In genomic region chr12:31682136-31682962, GRCh38 we compare ENCODE assay signal across 8 cellular contexts. TPM values are rescaled to one million over a fixed set of nuclear protein-coding genes. Genes with fewer than 3 reads are reported as not detected.
DNase-seq lines count a peak whose midpoint lies in the region; ATAC-seq and TF ChIP-seq lines count a peak whose summit lies in the region.

No MANE protein-coding gene starts in this region.

- H3K4me3 ChIP-seq in CD8-positive, alpha-beta T cell (ENCODE audit: low read depth, low read length) = no peak overlapping the region
- H3K4me3 ChIP-seq in dorsolateral prefrontal cortex = no peak overlapping the region

- peaks cover 9% of the 10 kb centered on the region for H3K4me1 Mint-ChIP-seq in CD8-positive, alpha-beta T cell (ENCODE audit: low read depth)
- peaks cover 9% of the 10 kb centered on the region for H3K4me1 Mint-ChIP-seq in activated CD4-positive, alpha-beta T cell treated with anti-CD3 and anti-CD28 coated beads, Interleukin-2, amount 10 ng/mL, durations not matched to agents 7 days and 5 days
- no peaks in the 10 kb centered on the region for H3K4me1 Mint-ChIP-seq in mesothelial cell of epicardium
- peaks cover 7% of the 10 kb centered on the region for H3K4me1 Mint-ChIP-seq in stimulated activated effector memory CD8-positive, alpha-beta T cell treated with anti-CD3 and anti-CD28 coated beads, Interleukin-12 subunit alpha, Interleukin-12 subunit beta, amount 100 ng/mL, for 72 hours

- H3K9me3 Mint-ChIP-seq in CD8-positive, alpha-beta T cell = peaks cover 8% of the 10 kb centered on the region
- peaks cover 14% of the 10 kb centered on the region for H3K9me3 Mint-ChIP-seq in activated CD4-positive, alpha-beta T cell treated with anti-CD3 and anti-CD28 coated beads, Interleukin-2, amount 10 ng/mL, durations not matched to agents 7 days and 5 days
- H3K9me3 Mint-ChIP-seq in mesothelial cell of epicardium = peaks cover 26% of the 10 kb centered on the region
- peaks cover 2% of the 10 kb centered on the region for H3K9me3 Mint-ChIP-seq in stimulated activated effector memory CD8-positive, alpha-beta T cell treated with anti-CD3 and anti-CD28 coated beads, Interleukin-12 subunit alpha, Interleukin-12 subunit beta, amount 100 ng/mL, for 72 hours

- CTCF ChIA-PET in CD8-positive, alpha-beta T cell (lab: Charles Lee) = interaction anchor here (0.6 to 2.6 kb wide), 27 partner anchors 9 to 630 kb away, joined by 3 to 13 read pairs (median 4); partner anchors contain the start of gene AMN1
- CTCF ChIA-PET in activated CD4-positive, alpha-beta T cell treated with anti-CD3 and anti-CD28 coated beads, Interleukin-2, amount 10 ng/mL, durations not matched to agents 7 days and 5 days (lab: Charles Lee) = interaction anchor here (0.7 to 1.9 kb wide), 21 partner anchors 11 to 983 kb away, joined by 3 to 6 read pairs (median 4); partner anchors contain the start of genes ETFBKMT and RESF1

- DNase-seq in CD8-positive, alpha-beta T cell = peak; percentile 46 to 74 (median 62)
- DNase-seq in NCI-H69 (lab: John Stamatoyannopoulos, UW) (peak; percentile 100), dorsolateral prefrontal cortex (peak in 1 of 10 donors; percentile 22), mesothelial cell of epicardium (ENCODE audit: low spot score in 2 of 2, unreplicated experiment in 2 of 2) (no peak)
- DNase-seq in activated CD4-positive, alpha-beta T cell treated with anti-CD3 and anti-CD28 coated beads, Interleukin-2, amount 10 ng/mL, durations not matched to agents 7 days and 5 days = peak; percentile 74
- DNase-seq in stimulated activated effector memory CD8-positive, alpha-beta T cell treated with anti-CD3 and anti-CD28 coated beads, Interleukin-12 subunit alpha, Interleukin-12 subunit beta, amount 100 ng/mL, for 72 hours (ENCODE audit: low spot score in 2 of 2) = peak; percentile 51 to 81

- intact Hi-C loops in CD8-positive, alpha-beta T cell (cut with DNase I, micrococcal nuclease) = loop anchor here (1.0 to 10.0 kb wide), 14 partner anchors 23 to 630 kb away; partner anchors contain the start of genes AMN1 (in 1 of the 2), BICD1 (in 1 of the 2), ETFBKMT (in 1 of the 2) and RESF1 (in 1 of the 2)
- intact Hi-C loops in dorsolateral prefrontal cortex (cut with DNase I) = no loop called here

- no peaks in the 10 kb centered on the region for H3K27me3 Mint-ChIP-seq in CD8-positive, alpha-beta T cell (ENCODE audit: low read depth)
- no peaks in the 10 kb centered on the region for H3K27me3 Mint-ChIP-seq in activated CD4-positive, alpha-beta T cell treated with anti-CD3 and anti-CD28 coated beads, Interleukin-2, amount 10 ng/mL, durations not matched to agents 7 days and 5 days
- H3K27me3 Mint-ChIP-seq in mesothelial cell of epicardium (ENCODE audit: low read depth) = no peaks in the 10 kb centered on the region

- POLR2A ChIA-PET in CD8-positive, alpha-beta T cell (lab: Charles Lee) = interaction anchor here (0.6 to 2.0 kb wide), 7 partner anchors 13 to 299 kb away, joined by 3 to 9 read pairs (median 3); partner anchors contain the start of genes AMN1, ETFBKMT and RESF1
- POLR2A ChIA-PET in activated CD4-positive, alpha-beta T cell treated with anti-CD3 and anti-CD28 coated beads, Interleukin-2, amount 10 ng/mL, durations not matched to agents 7 days and 5 days (lab: Charles Lee) = no interaction called here

- no peak overlapping the region for H3K27ac ChIP-seq in CD8-positive, alpha-beta T cell (ENCODE audit: low read depth, low read length)
- H3K27ac ChIP-seq in dorsolateral prefrontal cortex = no peak overlapping the region

- H3K27me3 ChIP-seq in CD8-positive, alpha-beta T cell (ENCODE audit: insufficient read depth, low read length) = no peaks in the 10 kb centered on the region
- no peaks in the 10 kb centered on the region for H3K27me3 ChIP-seq in dorsolateral prefrontal cortex

- peak; percentile 82 for TF ChIP-seq CTCF in CD8-positive, alpha-beta T cell (IDR thresholded peaks at IDR 0.05)
- peak in 55 of 56 donors; percentile 23 to 72 (median 50) for TF ChIP-seq CTCF in dorsolateral prefrontal cortex (IDR thresholded peaks at IDR 0.05 in 54 of 56, conservative IDR thresholded peaks at IDR 0.05 in 2 of 56; ENCODE audit: low read depth in 1 of 56, partially characterized antibody in 56 of 56)
- peak; percentile 43 for TF ChIP-seq CTCF in mesothelial cell of epicardium (IDR thresholded peaks at IDR 0.05; ENCODE audit: unreplicated experiment)

- peak overlapping the region; percentile 13 for H3K4me3 Mint-ChIP-seq in CD8-positive, alpha-beta T cell
- no peak overlapping the region for H3K4me3 Mint-ChIP-seq in activated CD4-positive, alpha-beta T cell treated with anti-CD3 and anti-CD28 coated beads, Interleukin-2, amount 10 ng/mL, durations not matched to agents 7 days and 5 days
- no peak overlapping the region for H3K4me3 Mint-ChIP-seq in mesothelial cell of epicardium
- peak overlapping the region; percentile 7 for H3K4me3 Mint-ChIP-seq in stimulated activated effector memory CD8-positive, alpha-beta T cell treated with anti-CD3 and anti-CD28 coated beads, Interleukin-12 subunit alpha, Interleukin-12 subunit beta, amount 100 ng/mL, for 72 hours

- H3K27ac Mint-ChIP-seq in CD8-positive, alpha-beta T cell = peak overlapping the region; percentile 75
- peak overlapping the region; percentile 73 for H3K27ac Mint-ChIP-seq in activated CD4-positive, alpha-beta T cell treated with anti-CD3 and anti-CD28 coated beads, Interleukin-2, amount 10 ng/mL, durations not matched to agents 7 days and 5 days
- no peak overlapping the region for H3K27ac Mint-ChIP-seq in mesothelial cell of epicardium
- H3K27ac Mint-ChIP-seq in stimulated activated effector memory CD8-positive, alpha-beta T cell treated with anti-CD3 and anti-CD28 coated beads, Interleukin-12 subunit alpha, Interleukin-12 subunit beta, amount 100 ng/mL, for 72 hours = peak overlapping the region; percentile 70

- H3K9me3 ChIP-seq in CD8-positive, alpha-beta T cell (ENCODE audit: low read length) = peaks cover 7% of the 10 kb centered on the region

- no peaks in the 10 kb centered on the region for H3K36me3 ChIP-seq in CD8-positive, alpha-beta T cell (ENCODE audit: insufficient read depth, low read length)

- peaks cover 46% of the 10 kb centered on the region for H3K36me3 Mint-ChIP-seq in CD8-positive, alpha-beta T cell
- H3K36me3 Mint-ChIP-seq in activated CD4-positive, alpha-beta T cell treated with anti-CD3 and anti-CD28 coated beads, Interleukin-2, amount 10 ng/mL, durations not matched to agents 7 days and 5 days (ENCODE audit: low read depth) = peaks cover 36% of the 10 kb centered on the region
- peaks cover 53% of the 10 kb centered on the region for H3K36me3 Mint-ChIP-seq in mesothelial cell of epicardium
- no peaks in the 10 kb centered on the region for H3K36me3 Mint-ChIP-seq in stimulated activated effector memory CD8-positive, alpha-beta T cell treated with anti-CD3 and anti-CD28 coated beads, Interleukin-12 subunit alpha, Interleukin-12 subunit beta, amount 100 ng/mL, for 72 hours

- H3K4me1 ChIP-seq in CD8-positive, alpha-beta T cell (ENCODE audit: insufficient read depth, low read length) = no peaks in the 10 kb centered on the region

- peak; percentile 98 for ATAC-seq in CD8-positive, alpha-beta T cell
- ATAC-seq in GM19463 (IDR thresholded peaks at IDR 0.05; ENCODE audit: unreplicated experiment) (peak; percentile 85), HG03575 (IDR thresholded peaks at IDR 0.05; ENCODE audit: extremely low read depth, insufficient number of reproducible peaks, low FRiP score, unreplicated experiment) (peak; percentile 69)
- peak; percentile 90 for ATAC-seq in stimulated activated effector memory CD8-positive, alpha-beta T cell treated with anti-CD3 and anti-CD28 coated beads, Interleukin-12 subunit alpha, Interleukin-12 subunit beta, amount 100 ng/mL, for 72 hours

RNA-seq across cellular contexts. Expression of gene ETFBKMT, which starts 22.9 kb away (rescaled TPM):
- total RNA-seq in CD8-positive, alpha-beta T cell = 1 to 10 TPM in 1 of 2 experiments, under 1 TPM in 1; 0.41 to 1.0 TPM
- total RNA-seq in activated CD4-positive, alpha-beta T cell treated with anti-CD3 and anti-CD28 coated beads, Interleukin-2, amount 10 ng/mL, durations not matched to agents 7 days and 5 days = 1 to 10 TPM in 1 of 2 experiments, under 1 TPM in 1; 0.57 to 1.2 TPM
- total RNA-seq in dorsolateral prefrontal cortex = 1 to 10 TPM; 1.6 to 8.4 (median 4.6) TPM
- total RNA-seq in mesothelial cell of epicardium = 1.6 to 2.6 TPM (median 1.8 TPM) in 3 replicates

RNA-seq across cellular contexts. Expression of gene AMN1, which starts 46.5 kb away (rescaled TPM):
- 1 to 10 TPM; 5.9 to 6.2 TPM for total RNA-seq in CD8-positive, alpha-beta T cell
- 1 to 10 TPM; 6.1 to 6.6 TPM for total RNA-seq in activated CD4-positive, alpha-beta T cell treated with anti-CD3 and anti-CD28 coated beads, Interleukin-2, amount 10 ng/mL, durations not matched to agents 7 days and 5 days
- total RNA-seq in dorsolateral prefrontal cortex (10 to 100 TPM; 29.1 to 65.1 (median 46.0) TPM), mesothelial cell of epicardium (14.6 to 17.5 TPM (median 15.3 TPM) in 3 replicates)

Comparison
In these comparisons a context has a peak if more than half of its experiments do, and no peak if none do; other contexts are left out.
1. DNase-seq: peak in CD8-positive, alpha-beta T cell (7 of 7), NCI-H69 (single experiment), activated CD4-positive, alpha-beta T cell treated with anti-CD3 and anti-CD28 coated beads, Interleukin-2, amount 10 ng/mL, durations not matched to agents 7 days and 5 days (single experiment) and stimulated activated effector memory CD8-positive, alpha-beta T cell treated with anti-CD3 and anti-CD28 coated beads, Interleukin-12 subunit alpha, Interleukin-12 subunit beta, amount 100 ng/mL, for 72 hours (2 of 2); none in mesothelial cell of epicardium (0 of 2).
2. H3K4me3 Mint-ChIP-seq: peak in CD8-positive, alpha-beta T cell (single experiment) and stimulated activated effector memory CD8-positive, alpha-beta T cell treated with anti-CD3 and anti-CD28 coated beads, Interleukin-12 subunit alpha, Interleukin-12 subunit beta, amount 100 ng/mL, for 72 hours (single experiment); none in activated CD4-positive, alpha-beta T cell treated with anti-CD3 and anti-CD28 coated beads, Interleukin-2, amount 10 ng/mL, durations not matched to agents 7 days and 5 days (single experiment) and mesothelial cell of epicardium (single experiment).
3. intact Hi-C loops: an anchor here in CD8-positive, alpha-beta T cell (1.0 to 10.0 kb wide); none called in dorsolateral prefrontal cortex.
4. Peak in every context shown above with its lines, with median percentiles within 50 percentile points of each other: ATAC-seq and CTCF ChIP-seq.